Comparison of ENCODE assay signal across 20 cellular contexts in genomic region chr5:77483662-77484061, GRCh38. TPM values are rescaled to one million over a fixed set of nuclear protein-coding genes. Genes with fewer than 3 reads are reported as not detected.
A peak's percentile ranks its signal among the peaks of the same experiment; 100 is the strongest.
DNase-seq lines count a peak whose midpoint lies in the region; ATAC-seq lines count a peak whose summit lies in the region.
"Had no signal": no experiment of that assay in that cellular context is flagged by ENCODE, and none has a peak within 500 bp of the region (broad histone marks: within the 10 kb centered on the region; RNA-seq: fewer than 3 reads in every experiment).

No MANE protein-coding gene starts in this region.

- no peak for ATAC-seq in activated T-cell treated with anti-CD3 and anti-CD28 coated beads, Interleukin-2, amount 50 U/mL, for 72 hours (replicated peaks in 1 of 2)
- ATAC-seq in GM21360 (IDR thresholded peaks at IDR 0.05; ENCODE audit: unreplicated experiment): no peak
- ATAC-seq: CD8-positive, alpha-beta T cell had no signal

- no peaks in the 10 kb centered on the region for H3K4me1 Mint-ChIP-seq in activated T-cell treated with anti-CD3 and anti-CD28 coated beads, Interleukin-2, amount 50 U/mL, for 72 hours (ENCODE audit: low read depth)
- peaks cover 2% of the 10 kb centered on the region for H3K4me1 Mint-ChIP-seq in activated naive CD4-positive, alpha-beta T cell treated with anti-CD3 and anti-CD28 coated beads, Interleukin-2, amount 10 ng/mL, durations not matched to agents 7 days and 5 days

- H3K4me3 Mint-ChIP-seq in activated T-cell treated with anti-CD3 and anti-CD28 coated beads, Interleukin-2, amount 50 U/mL, for 72 hours: no peak overlapping the region
- no peak overlapping the region for H3K4me3 Mint-ChIP-seq in activated naive CD4-positive, alpha-beta T cell treated with anti-CD3 and anti-CD28 coated beads, Interleukin-2, amount 10 ng/mL, durations not matched to agents 7 days and 5 days
- H3K4me3 Mint-ChIP-seq: CD8-positive, alpha-beta T cell; IgD-negative memory B cell had no signal

- no peaks in the 10 kb centered on the region for H3K9me3 Mint-ChIP-seq in activated T-cell treated with anti-CD3 and anti-CD28 coated beads, Interleukin-2, amount 50 U/mL, for 72 hours
- peaks cover 3% of the 10 kb centered on the region for H3K9me3 Mint-ChIP-seq in activated naive CD4-positive, alpha-beta T cell treated with anti-CD3 and anti-CD28 coated beads, Interleukin-2, amount 10 ng/mL, durations not matched to agents 7 days and 5 days
- H3K9me3 Mint-ChIP-seq: CD8-positive, alpha-beta T cell; IgD-negative memory B cell had no signal

- no peak for DNase-seq in activated T-cell treated with anti-CD3 and anti-CD28 coated beads, Interleukin-2, amount 50 U/mL, for 72 hours
- no peak for DNase-seq in activated T-cell treated with anti-CD3 and anti-CD28 coated beads, Interleukin-2, amount 50 U/mL, for 1 hour
- peak; percentile 80 for DNase-seq in NOMO-1 treated with DMSO at 0.1 percent for 48 hours (lab: John Stamatoyannopoulos, UW; ENCODE audit: unreplicated experiment)
- DNase-seq in SKM-1 (lab: John Stamatoyannopoulos, UW; ENCODE audit: unreplicated experiment): peak; percentile 20
- DNase-seq in activated naive CD4-positive, alpha-beta T cell treated with anti-CD3 and anti-CD28 coated beads, Interleukin-2, amount 10 ng/mL, durations not matched to agents 7 days and 5 days: no peak
- no peak for DNase-seq in middle frontal gyrus (ENCODE audit: extremely low spot score, low spot score)
- no peak for DNase-seq in NCI-H82 (lab: John Stamatoyannopoulos, UW)
- DNase-seq: ACHN; CD8-positive, alpha-beta T cell; DMS153; MG63; NCI-H1105 treated with DMSO at 0.1 percent for 48 hours; NCI-H2029 treated with DMSO at 0.1 percent for 48 hours; NCI-H2171; NCI-H345; NCI-H526; Peyer's patch; T-helper 2 cell had no signal

- CTCF ChIA-PET in activated naive CD4-positive, alpha-beta T cell treated with anti-CD3 and anti-CD28 coated beads, Interleukin-2, amount 10 ng/mL, durations not matched to agents 7 days and 5 days (lab: Charles Lee): interaction anchor here (1.2 kb wide), 2 partner anchors 9 to 338 kb away, joined by 3 to 7 read pairs; partner anchors contain the start of gene WDR41

- no peaks in the 10 kb centered on the region for H3K27me3 Mint-ChIP-seq in activated T-cell treated with anti-CD3 and anti-CD28 coated beads, Interleukin-2, amount 50 U/mL, for 72 hours (ENCODE audit: low read depth)
- no peaks in the 10 kb centered on the region for H3K27me3 Mint-ChIP-seq in activated naive CD4-positive, alpha-beta T cell treated with anti-CD3 and anti-CD28 coated beads, Interleukin-2, amount 10 ng/mL, durations not matched to agents 7 days and 5 days
- H3K27me3 Mint-ChIP-seq: IgD-negative memory B cell had no signal

- peaks cover 3 to 11% of the 10 kb centered on the region in 2 donors for H3K36me3 Mint-ChIP-seq in activated T-cell treated with anti-CD3 and anti-CD28 coated beads, Interleukin-2, amount 50 U/mL, for 72 hours (ENCODE audit: insufficient read depth in 2 of 2)
- peaks cover 24% of the 10 kb centered on the region for H3K36me3 Mint-ChIP-seq in activated naive CD4-positive, alpha-beta T cell treated with anti-CD3 and anti-CD28 coated beads, Interleukin-2, amount 10 ng/mL, durations not matched to agents 7 days and 5 days

- H3K27ac Mint-ChIP-seq in activated T-cell treated with anti-CD3 and anti-CD28 coated beads, Interleukin-2, amount 50 U/mL, for 72 hours: peak overlapping the region; percentile 54
- no peak overlapping the region for H3K27ac Mint-ChIP-seq in activated naive CD4-positive, alpha-beta T cell treated with anti-CD3 and anti-CD28 coated beads, Interleukin-2, amount 10 ng/mL, durations not matched to agents 7 days and 5 days
- H3K27ac Mint-ChIP-seq: CD8-positive, alpha-beta T cell; IgD-negative memory B cell had no signal

RNA-seq across cellular contexts. Expression of gene WDR41, which starts 8.5 kb away (rescaled TPM):
- total RNA-seq in activated T-cell treated with anti-CD3 and anti-CD28 coated beads, Interleukin-2, amount 50 U/mL, for 72 hours: 10 to 100 TPM; 48.7 to 50.1 TPM

Comparison
In these comparisons a context has a peak if more than half of its experiments do, and no peak if none do; other contexts are left out.
1. DNase-seq: peak in NOMO-1 treated with DMSO at 0.1 percent for 48 hours (single experiment) and SKM-1 (single experiment); none in activated T-cell treated with anti-CD3 and anti-CD28 coated beads, Interleukin-2, amount 50 U/mL, for 72 hours (0 of 2), activated T-cell treated with anti-CD3 and anti-CD28 coated beads, Interleukin-2, amount 50 U/mL, for 1 hour (single experiment), activated naive CD4-positive, alpha-beta T cell treated with anti-CD3 and anti-CD28 coated beads, Interleukin-2, amount 10 ng/mL, durations not matched to agents 7 days and 5 days (single experiment), middle frontal gyrus (single experiment) and NCI-H82 (single experiment).